ENCODE assay signal across 17 cellular contexts in the genomic region with DNA sequence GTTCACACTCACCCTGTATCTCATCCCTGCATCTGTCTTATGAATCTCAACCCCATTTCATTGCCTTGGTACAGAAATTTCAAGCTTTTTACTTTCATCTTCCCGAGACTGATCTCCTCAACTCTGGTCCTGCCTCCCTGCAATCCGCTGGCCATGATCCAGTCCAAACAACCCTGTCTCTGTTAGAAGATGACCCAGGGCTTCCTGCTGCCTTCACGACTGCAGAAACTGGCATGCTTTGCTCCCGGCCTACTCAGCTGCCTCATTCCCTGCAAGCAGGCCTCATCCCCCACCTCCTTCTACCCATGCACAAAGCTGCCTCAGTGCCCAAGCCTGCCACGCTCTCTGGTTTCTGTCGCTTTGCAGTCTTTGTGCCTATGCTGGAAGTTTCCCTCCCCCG. TPM values are rescaled to one million over a fixed set of nuclear protein-coding genes. Genes with fewer than 3 reads are reported as not detected.
DNase-seq lines count a peak whose midpoint lies in the region; ATAC-seq, FAIRE-seq and TF ChIP-seq lines count a peak whose summit lies in the region.
"Had no signal": no experiment of that assay in that cellular context is flagged by ENCODE, and none has a peak within 500 bp of the region (broad histone marks: within the 10 kb centered on the region; RNA-seq: fewer than 3 reads in every experiment).

No MANE protein-coding gene starts in this region.

- CTCF ChIA-PET in A549 (lab: Yijun Ruan, JAX), result interaction anchor here (1.8 to 1.9 kb wide), 2 partner anchors 167 to 368 kb away, joined by 4 to 5 read pairs; no protein-coding TSS in a partner anchor
- CTCF ChIA-PET in endothelial cell of umbilical vein (lab: Charles Lee), result interaction anchor here (0.8 to 1.6 kb wide), 5 partner anchors 47 to 367 kb away, joined by 3 to 6 read pairs (median 3); no protein-coding TSS in a partner anchor

- FAIRE-seq in A549 (lab: Jason Lieb, UNC) (no peak), endothelial cell of umbilical vein (lab: Jason Lieb, UNC) (peak; percentile 93)
- FAIRE-seq: bronchial epithelial cell, pancreas had no signal

- no peaks in the 10 kb centered on the region for H3K79me2 ChIP-seq in endothelial cell of umbilical vein (ENCODE audit: control insufficient read depth, insufficient read depth, low read length)

- H3K36me3 ChIP-seq in endothelial cell of umbilical vein (ENCODE audit: control insufficient read depth in 2 of 2, extremely low read depth in 1 of 2, insufficient read depth in 2 of 2, low read length in 2 of 2), result no peaks in the 10 kb centered on the region
- H3K36me3 ChIP-seq: heart right ventricle, pancreas had no signal

- TF ChIP-seq CTCF in A549 (IDR thresholded peaks at IDR 0.05) (no peak), endothelial cell of umbilical vein (IDR thresholded peaks at IDR 0.05; ENCODE audit: extremely low read depth in 1 of 2, insufficient read depth in 1 of 2, low read depth in 1 of 2, low read length in 2 of 2) (no peak)

- H3K9me1 ChIP-seq in endothelial cell of umbilical vein (replicated peaks; ENCODE audit: control insufficient read depth, extremely low read depth, insufficient read depth, low read length), result no peaks in the 10 kb centered on the region

- no peaks in the 10 kb centered on the region for H3K9me3 ChIP-seq in A549
- no peaks in the 10 kb centered on the region for H3K9me3 ChIP-seq in endothelial cell of umbilical vein (replicated peaks; ENCODE audit: control insufficient read depth, insufficient read depth, low read length)
- H3K9me3 ChIP-seq: heart right ventricle, pancreas had no signal

- ATAC-seq in A549 (peak in 1 of 2 experiments; percentile 52; a peak in 1 of 6 replicates), HG03280 (IDR thresholded peaks at IDR 0.05; ENCODE audit: unreplicated experiment) (no peak)
- ATAC-seq: activated T-cell treated with anti-CD3 and anti-CD28 coated beads, Interleukin-2, amount 50 U/mL, for 4 hours had no signal

- TF ChIP-seq RAD21 in A549 (conservative IDR thresholded peaks at IDR 0.05 in 1 of 2, IDR thresholded peaks at IDR 0.05 in 1 of 2), result no peak

- POLR2A ChIA-PET in A549 (lab: Yijun Ruan, JAX), result no interaction called here
- POLR2A ChIA-PET in endothelial cell of umbilical vein (lab: Charles Lee), result no interaction called here

- no peaks in the 10 kb centered on the region for H4K20me1 ChIP-seq in endothelial cell of umbilical vein (replicated peaks; ENCODE audit: control insufficient read depth, extremely low read depth, insufficient read depth, low read length)

- TF ChIP-seq POLR2A in A549 (IDR thresholded peaks at IDR 0.05; ENCODE audit: low read length) (no peak), endothelial cell of umbilical vein (IDR thresholded peaks at IDR 0.05; ENCODE audit: low read depth, low read length) (no peak)

- 47% methylated on average over 7 of the region's 7 CpGs for WGBS in A549 (ENCODE audit: missing lambda C conversion rate)

- DNase-seq in A549 (ENCODE audit: low read depth in 1 of 2, low spot score in 1 of 2) (no peak), NCI-H2196 (lab: John Stamatoyannopoulos, UW; ENCODE audit: unreplicated experiment) (peak; percentile 75), endothelial cell of umbilical vein (ENCODE audit: low read depth, low spot score) (peak; percentile 79), midbrain (lab: John Stamatoyannopoulos, UW) (peak; percentile 18), NCI-H1105 (lab: John Stamatoyannopoulos, UW) (no peak), occipital lobe (lab: John Stamatoyannopoulos, UW) (no peak), HT-29 (ENCODE audit: low spot score) (no peak)
- DNase-seq: activated CD4-positive, alpha-beta T cell treated with anti-CD3 and anti-CD28 coated beads for 1 hour; activated T-cell treated with anti-CD3 and anti-CD28 coated beads, Interleukin-2, amount 50 U/mL, for 4 hours; endodermal cell; heart right ventricle; NCI-H2081 treated with DMSO at 0.1 percent for 48 hours; pancreas had no signal

- H3K4me3 ChIP-seq in A549 (no peak overlapping the region), endothelial cell of umbilical vein (replicated peaks in 1 of 3; ENCODE audit: insufficient read depth in 1 of 3, low read depth in 1 of 3, low read length in 3 of 3) (no peak overlapping the region)
- H3K4me3 ChIP-seq: heart right ventricle, lung, pancreas had no signal

- intact Hi-C loops in endothelial cell of umbilical vein (cut with micrococcal nuclease), result no loop called here

- no peak for TF ChIP-seq EP300 in A549 (IDR thresholded peaks at IDR 0.05)

- H3K27me3 ChIP-seq in endothelial cell of umbilical vein (ENCODE audit: control insufficient read depth in 2 of 2, insufficient read depth in 2 of 2, low read length in 2 of 2), result no peaks in the 10 kb centered on the region
- H3K27me3 ChIP-seq: pancreas had no signal

- no TSS peak for BruUV-seq in endothelial cell of umbilical vein (replicated peaks; lab: Mats Ljungman, UMichigan)

- peaks cover 19% of the 10 kb centered on the region for H3K4me1 ChIP-seq in A549
- peaks cover 8% of the 10 kb centered on the region for H3K4me1 ChIP-seq in endothelial cell of umbilical vein (ENCODE audit: control insufficient read depth, extremely low read depth, insufficient read depth, low read length)

- H3K27ac ChIP-seq in A549, result peak overlapping the region in 1 of 2 experiments; percentile 69; a peak in 4 of 6 replicates
- H3K27ac ChIP-seq in endothelial cell of umbilical vein (ENCODE audit: insufficient read depth, low read depth, low read length), result no peak overlapping the region
- H3K27ac ChIP-seq: heart right ventricle, KMS-11, pancreas had no signal

- H3K9ac ChIP-seq in endothelial cell of umbilical vein (replicated peaks; ENCODE audit: extremely low read depth, insufficient read depth, low read length), result no peak overlapping the region
- H3K9ac ChIP-seq: KMS-11 had no signal

- H2AFZ ChIP-seq in endothelial cell of umbilical vein (ENCODE audit: low read depth, low read length), result no peak overlapping the region

- dilution Hi-C loops in endothelial cell of umbilical vein (cut with MboI; ENCODE audit: extremely low pct_ligation_motif_present, low sequenced_read_pairs), result no loop called here

- H3K4me2 ChIP-seq in A549 (peak overlapping the region; percentile 44; the same call in 2 of the 3 replicates), endothelial cell of umbilical vein (ENCODE audit: insufficient read depth, low read length) (peak overlapping the region; percentile 23)
- H3K4me2 ChIP-seq: KMS-11 had no signal

TF ChIP-seq in A549, 52 proteins besides CTCF, POLR2A, EP300 and RAD21:
- TF ChIP-seq SREBF2 (IDR thresholded peaks at IDR 0.05) (no peak), POLR2AphosphoS2 (conservative IDR thresholded peaks at IDR 0.05; ENCODE audit: low read length) (no peak), MYC (IDR thresholded peaks at IDR 0.05; ENCODE audit: borderline replicate concordance, low read length) (no peak), FOXS1 (CRISPR knock-in tag; IDR thresholded peaks at IDR 0.05) (no peak), RARB (CRISPR knock-in tag; IDR thresholded peaks at IDR 0.05) (no peak), CHD4 (IDR thresholded peaks at IDR 0.05; ENCODE audit: borderline replicate concordance) (no peak), TFCP2L1 (CRISPR knock-in tag; IDR thresholded peaks at IDR 0.05) (no peak), ESRRA (IDR thresholded peaks at IDR 0.05; ENCODE audit: borderline replicate concordance, low read length) (no peak)

TF ChIP-seq in endothelial cell of umbilical vein, 7 proteins besides CTCF, POLR2A, EP300 and RAD21:
- TF ChIP-seq FOS (IDR thresholded peaks at IDR 0.05; ENCODE audit: borderline replicate concordance, insufficient read depth, low read length), result no peak
- TF ChIP-seq POLR2AphosphoS5 (IDR thresholded peaks at IDR 0.05; ENCODE audit: insufficient read depth, low read depth, low read length), result peak; percentile 53

RNA-seq across cellular contexts. Expression of a gene that starts 12.4 kb away (rescaled TPM):
- polyA plus RNA-seq in A549 (2011; rRNA removed) (34.5 and 66.6 TPM in 2 replicates), A549 (2017; fragmentation: RNase III; extraction: RNeasy Plus Mini Kit Qiagen cat#74134 plus additional on column Dnase treatment) (6.1 to 8.5 TPM (median 8.3 TPM) in 3 replicates), endothelial cell of umbilical vein (107 and 210 TPM in 2 replicates)
- 65.0 and 95.5 TPM in 2 replicates for polyA plus RNA-seq in A549 (2012; cell fraction: cytosol; rRNA removed)
- 226 and 239 TPM in 2 replicates for polyA plus RNA-seq in A549 (2012; cell fraction: nucleus; rRNA removed)
- 34.8 and 42.3 TPM in 2 replicates for polyA minus RNA-seq in A549 (2011; rRNA and poly(A)+ RNA removed)
- total RNA-seq in endothelial cell of umbilical vein (42.0 and 60.5 TPM in 2 replicates), occipital lobe (13.6 TPM)
- polyA plus RNA-seq in endothelial cell of umbilical vein (2011; cell fraction: cytosol; rRNA removed), result 174 and 181 TPM in 2 replicates
- polyA plus RNA-seq in endothelial cell of umbilical vein (2011; cell fraction: nucleus; rRNA removed), result 490 and 585 TPM in 2 replicates
- polyA plus RNA-seq in endothelial cell of umbilical vein (2012), result 113 and 202 TPM in 2 replicates
- 33.7 and 77.6 TPM in 2 replicates for polyA minus RNA-seq in endothelial cell of umbilical vein
- polyA minus RNA-seq in endothelial cell of umbilical vein (2011; cell fraction: cytosol; rRNA and poly(A)+ RNA removed), result 16.0 TPM
- polyA minus RNA-seq in endothelial cell of umbilical vein (2011; cell fraction: nucleus; rRNA and poly(A)+ RNA removed), result 291 and 514 TPM in 2 replicates
- total RNA-seq in HT-29 (2014; rRNA removed; shearing (Covaris generic)), result 543 and 595 TPM in 2 replicates

Comparison
In these comparisons a context has a peak if more than half of its experiments do, and no peak if none do; other contexts are left out.
1. DNase-seq: peak in NCI-H2196 (single experiment), endothelial cell of umbilical vein (single experiment) and midbrain (single experiment); none in A549 (0 of 2), NCI-H1105 (single experiment), occipital lobe (single experiment) and HT-29 (single experiment).